In the genomic region with DNA sequence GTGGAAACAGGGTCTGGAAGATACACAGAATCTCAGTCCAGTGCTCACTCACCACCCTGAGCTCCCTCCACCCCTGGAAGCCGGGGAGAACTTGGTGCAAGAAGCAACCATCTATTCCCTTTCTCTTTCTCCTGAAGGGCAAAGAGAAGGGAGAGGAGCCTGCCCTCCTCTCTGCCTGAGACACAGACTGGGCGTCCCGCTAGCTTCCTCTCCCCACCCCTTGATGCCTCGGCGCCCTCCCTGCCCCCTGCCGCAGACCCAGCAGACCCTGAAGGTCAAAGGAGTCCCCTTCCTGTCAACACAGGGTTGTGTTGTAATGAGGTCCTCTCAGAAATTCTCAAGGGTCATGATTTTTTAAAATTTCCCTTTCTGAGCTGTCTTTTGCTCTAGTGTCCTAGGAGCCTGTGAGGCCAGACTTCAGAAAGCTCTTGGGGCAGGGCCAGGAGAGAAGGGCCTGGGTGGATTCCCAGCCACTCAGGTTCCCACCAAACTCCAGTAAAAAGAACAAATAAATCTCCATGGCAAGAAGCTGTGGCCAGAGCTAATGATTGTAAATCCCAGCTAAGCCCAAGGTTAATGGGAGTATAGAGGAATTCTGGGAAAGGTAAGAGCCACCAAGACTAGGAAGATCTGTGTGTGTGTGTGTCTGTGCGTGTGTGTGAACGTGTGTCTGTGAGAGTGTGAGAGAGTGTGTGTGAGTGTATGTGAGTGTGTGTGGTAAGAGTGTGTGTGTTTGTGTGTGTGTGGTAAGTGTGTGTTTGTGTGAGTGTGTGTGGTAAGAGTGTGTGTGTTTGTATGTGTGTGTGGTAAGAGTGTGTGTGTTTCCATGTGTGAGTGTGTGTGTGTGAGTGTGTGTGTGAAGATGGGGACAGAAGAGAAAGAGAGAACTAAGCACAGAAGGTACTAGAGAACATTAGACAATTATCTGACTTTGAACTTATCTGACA, we compare ENCODE assay signal across 1 cellular context.
TF ChIP-seq lines count a peak whose summit lies in the region.

No MANE protein-coding gene starts in this region.

TF ChIP-seq in HepG2, 621 proteins besides CTCF, POLR2A, EP300 and RAD21 (continued from another document and continues in another):
- TF ChIP-seq ZHX2 (IDR thresholded peaks at IDR 0.05; ENCODE audit: low read depth) (no peak), ZHX2 (CRISPR knock-in tag; IDR thresholded peaks at IDR 0.05; ENCODE audit: borderline replicate concordance) (no peak), REPIN1 (CRISPR knock-in tag; IDR thresholded peaks at IDR 0.05; ENCODE audit: borderline replicate concordance, low read depth) (no peak), DRAP1 (CRISPR knock-in tag; IDR thresholded peaks at IDR 0.05) (no peak), CREB3 (CRISPR knock-in tag; IDR thresholded peaks at IDR 0.05) (no peak), ZNF331 (CRISPR knock-in tag; IDR thresholded peaks at IDR 0.05) (no peak), FOSL1 (CRISPR knock-in tag; IDR thresholded peaks at IDR 0.05; ENCODE audit: borderline replicate concordance) (no peak), NCOR1 (IDR thresholded peaks at IDR 0.05; ENCODE audit: borderline replicate concordance, low read length) (no peak), PCBP2 (optimal IDR thresholded peaks at IDR 0.05; ENCODE audit: low read depth, low read length, poor library complexity, severe bottlenecking) (no peak), TBX3 (IDR thresholded peaks at IDR 0.05; ENCODE audit: borderline replicate concordance) (no peak), ZNF337 (CRISPR knock-in tag; IDR thresholded peaks at IDR 0.05; ENCODE audit: borderline replicate concordance, low read depth) (no peak), CBX5 (CRISPR knock-in tag; IDR thresholded peaks at IDR 0.05; ENCODE audit: borderline replicate concordance) (no peak), EEA1 (CRISPR knock-in tag; IDR thresholded peaks at IDR 0.05; ENCODE audit: borderline replicate concordance) (no peak), TEAD3 (CRISPR knock-in tag; optimal IDR thresholded peaks at IDR 0.05; ENCODE audit: borderline replicate concordance) (peak; percentile 3), ZNF501 (CRISPR knock-in tag; IDR thresholded peaks at IDR 0.05) (no peak; the same call in 1 of the 2 replicates), ZNF207 (IDR thresholded peaks at IDR 0.05; ENCODE audit: borderline replicate concordance) (peak; percentile 94; the same call in 1 of the 2 replicates), POLR2AphosphoS5 (IDR thresholded peaks at IDR 0.05; ENCODE audit: low read depth, low read length) (no peak), RBAK (CRISPR knock-in tag; IDR thresholded peaks at IDR 0.05) (no peak), SPEN (CRISPR knock-in tag; IDR thresholded peaks at IDR 0.05; ENCODE audit: low read depth) (no peak), ZBTB43 (CRISPR knock-in tag; conservative IDR thresholded peaks at IDR 0.05) (no peak), TOE1 (CRISPR knock-in tag; IDR thresholded peaks at IDR 0.05) (no peak), FIP1L1 (IDR thresholded peaks at IDR 0.05; ENCODE audit: borderline replicate concordance, insufficient read depth, low read depth, low read length) (no peak), ATF7 (IDR thresholded peaks at IDR 0.05) (no peak), ATF7 (CRISPR knock-in tag; IDR thresholded peaks at IDR 0.05) (no peak), NFE2L2 (IDR thresholded peaks at IDR 0.05; ENCODE audit: low read length) (no peak), PLRG1 (conservative IDR thresholded peaks at IDR 0.05) (no peak; the same call in 1 of the 2 replicates), ZNF775 (CRISPR knock-in tag; IDR thresholded peaks at IDR 0.05; ENCODE audit: borderline replicate concordance) (0 out of 2 replicates have a peak, but pooled peaks have one; percentile 84), ZNF576 (CRISPR knock-in tag; IDR thresholded peaks at IDR 0.05) (no peak), ZSCAN21 (CRISPR knock-in tag; IDR thresholded peaks at IDR 0.05; ENCODE audit: borderline replicate concordance) (no peak), ZNF282 (IDR thresholded peaks at IDR 0.05; ENCODE audit: partially characterized antibody) (peak; percentile 86), MED13 (CRISPR knock-in tag; IDR thresholded peaks at IDR 0.05) (no peak), WIZ (CRISPR knock-in tag; IDR thresholded peaks at IDR 0.05) (no peak), TP53 (CRISPR knock-in tag; conservative IDR thresholded peaks at IDR 0.05) (no peak), ZNF329 (CRISPR knock-in tag; IDR thresholded peaks at IDR 0.05; ENCODE audit: low read depth) (no peak), ZBTB3 (CRISPR knock-in tag; IDR thresholded peaks at IDR 0.05; ENCODE audit: borderline replicate concordance, low read depth) (no peak), LCORL (IDR thresholded peaks at IDR 0.05) (no peak), LCORL (CRISPR knock-in tag; IDR thresholded peaks at IDR 0.05) (0 out of 2 replicates have a peak, but pooled peaks have one; percentile 22)
- TF ChIP-seq, protein P1, sequence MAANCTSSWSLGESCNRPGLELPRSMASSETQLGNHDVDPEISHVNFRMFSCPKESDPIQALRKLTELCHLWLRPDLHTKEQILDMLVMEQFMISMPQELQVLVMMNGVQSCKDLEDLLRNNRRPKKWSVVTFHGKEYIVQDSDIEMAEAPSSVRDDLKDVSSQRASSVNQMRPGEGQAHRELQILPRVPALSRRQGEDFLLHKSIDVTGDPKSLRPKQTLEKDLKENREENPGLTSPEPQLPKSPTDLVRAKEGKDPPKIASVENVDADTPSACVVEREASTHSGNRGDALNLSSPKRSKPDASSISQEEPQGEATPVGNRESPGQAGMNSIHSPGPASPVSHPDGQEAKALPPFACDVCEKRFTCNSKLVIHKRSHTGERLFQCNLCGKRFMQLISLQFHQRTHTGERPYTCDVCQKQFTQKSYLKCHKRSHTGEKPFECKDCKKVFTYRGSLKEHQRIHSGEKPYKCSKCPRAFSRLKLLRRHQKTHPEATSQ (CRISPR knock-in tag; IDR thresholded peaks at IDR 0.05; ENCODE audit: borderline replicate concordance), result no peak
- TF ChIP-seq, protein P2, sequence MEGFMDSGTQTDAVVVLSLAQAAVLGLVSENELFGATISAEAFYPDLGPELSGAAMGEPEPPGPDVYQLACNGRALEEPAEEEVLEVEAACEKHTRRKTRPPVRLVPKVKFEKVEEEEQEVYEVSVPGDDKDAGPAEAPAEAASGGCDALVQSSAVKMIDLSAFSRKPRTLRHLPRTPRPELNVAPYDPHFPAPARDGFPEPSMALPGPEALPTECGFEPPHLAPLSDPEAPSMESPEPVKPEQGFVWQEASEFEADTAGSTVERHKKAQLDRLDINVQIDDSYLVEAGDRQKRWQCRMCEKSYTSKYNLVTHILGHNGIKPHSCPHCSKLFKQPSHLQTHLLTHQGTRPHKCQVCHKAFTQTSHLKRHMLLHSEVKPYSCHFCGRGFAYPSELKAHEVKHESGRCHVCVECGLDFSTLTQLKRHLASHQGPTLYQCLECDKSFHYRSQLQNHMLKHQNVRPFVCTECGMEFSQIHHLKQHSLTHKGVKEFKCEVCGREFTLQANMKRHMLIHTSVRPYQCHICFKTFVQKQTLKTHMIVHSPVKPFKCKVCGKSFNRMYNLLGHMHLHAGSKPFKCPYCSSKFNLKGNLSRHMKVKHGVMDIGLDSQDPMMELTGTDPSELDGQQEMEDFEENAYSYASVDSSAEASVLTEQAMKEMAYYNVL (CRISPR knock-in tag; IDR thresholded peaks at IDR 0.05; ENCODE audit: borderline replicate concordance), result no peak; the same call in 1 of the 2 replicates
- TF ChIP-seq, protein P3, sequence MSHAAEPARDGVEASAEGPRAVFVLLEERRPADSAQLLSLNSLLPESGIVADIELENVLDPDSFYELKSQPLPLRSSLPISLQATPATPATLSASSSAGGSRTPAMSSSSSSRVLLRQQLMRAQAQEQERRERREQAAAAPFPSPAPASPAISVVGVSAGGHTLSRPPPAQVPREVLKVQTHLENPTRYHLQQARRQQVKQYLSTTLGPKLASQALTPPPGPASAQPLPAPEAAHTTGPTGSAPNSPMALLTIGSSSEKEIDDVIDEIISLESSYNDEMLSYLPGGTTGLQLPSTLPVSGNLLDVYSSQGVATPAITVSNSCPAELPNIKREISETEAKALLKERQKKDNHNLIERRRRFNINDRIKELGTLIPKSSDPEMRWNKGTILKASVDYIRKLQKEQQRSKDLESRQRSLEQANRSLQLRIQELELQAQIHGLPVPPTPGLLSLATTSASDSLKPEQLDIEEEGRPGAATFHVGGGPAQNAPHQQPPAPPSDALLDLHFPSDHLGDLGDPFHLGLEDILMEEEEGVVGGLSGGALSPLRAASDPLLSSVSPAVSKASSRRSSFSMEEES (CRISPR knock-in tag; IDR thresholded peaks at IDR 0.05), result no peak; the same call in 1 of the 2 replicates
- TF ChIP-seq, protein P4, sequence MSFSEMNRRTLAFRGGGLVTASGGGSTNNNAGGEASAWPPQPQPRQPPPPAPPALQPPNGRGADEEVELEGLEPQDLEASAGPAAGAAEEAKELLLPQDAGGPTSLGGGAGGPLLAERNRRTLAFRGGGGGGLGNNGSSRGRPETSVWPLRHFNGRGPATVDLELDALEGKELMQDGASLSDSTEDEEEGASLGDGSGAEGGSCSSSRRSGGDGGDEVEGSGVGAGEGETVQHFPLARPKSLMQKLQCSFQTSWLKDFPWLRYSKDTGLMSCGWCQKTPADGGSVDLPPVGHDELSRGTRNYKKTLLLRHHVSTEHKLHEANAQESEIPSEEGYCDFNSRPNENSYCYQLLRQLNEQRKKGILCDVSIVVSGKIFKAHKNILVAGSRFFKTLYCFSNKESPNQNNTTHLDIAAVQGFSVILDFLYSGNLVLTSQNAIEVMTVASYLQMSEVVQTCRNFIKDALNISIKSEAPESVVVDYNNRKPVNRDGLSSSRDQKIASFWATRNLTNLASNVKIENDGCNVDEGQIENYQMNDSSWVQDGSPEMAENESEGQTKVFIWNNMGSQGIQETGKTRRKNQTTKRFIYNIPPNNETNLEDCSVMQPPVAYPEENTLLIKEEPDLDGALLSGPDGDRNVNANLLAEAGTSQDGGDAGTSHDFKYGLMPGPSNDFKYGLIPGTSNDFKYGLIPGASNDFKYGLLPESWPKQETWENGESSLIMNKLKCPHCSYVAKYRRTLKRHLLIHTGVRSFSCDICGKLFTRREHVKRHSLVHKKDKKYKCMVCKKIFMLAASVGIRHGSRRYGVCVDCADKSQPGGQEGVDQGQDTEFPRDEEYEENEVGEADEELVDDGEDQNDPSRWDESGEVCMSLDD (CRISPR knock-in tag; IDR thresholded peaks at IDR 0.05; ENCODE audit: borderline replicate concordance), result no peak
